ENCODE assay signal across 26 cellular contexts in the genomic region with DNA sequence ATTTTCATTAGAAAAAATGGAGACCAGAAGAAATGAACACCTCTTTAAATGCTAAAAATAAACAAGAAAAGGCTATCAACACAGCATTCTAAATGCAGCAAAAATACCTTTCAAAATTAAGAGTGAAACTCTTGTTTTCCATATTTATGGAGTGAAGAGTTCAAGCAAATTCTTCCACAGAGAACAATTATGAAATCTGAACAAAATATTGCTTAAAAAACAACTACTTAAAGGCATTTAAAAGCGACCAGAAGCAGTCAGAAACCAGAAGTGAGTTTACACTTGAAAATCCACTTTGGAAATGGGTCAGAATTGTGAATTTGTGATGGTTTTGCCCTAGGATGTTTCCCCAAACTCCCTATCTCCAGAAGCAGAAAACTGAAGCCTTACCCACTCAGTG.
"Had no signal": no experiment of that assay in that cellular context is flagged by ENCODE, and none has a peak within 500 bp of the region (broad histone marks: within the 10 kb centered on the region; RNA-seq: fewer than 3 reads in every experiment).

No MANE protein-coding gene starts in this region.

- H3K27me3 ChIP-seq: suprapubic skin, testis, thyroid gland, tibial artery, tibial nerve, transverse colon, upper lobe of left lung, upper lobe of right lung, uterus, vagina had no signal

- H3K4me3 ChIP-seq: stomach, suprapubic skin, testis, thoracic aorta, thyroid gland, tibial artery, tibial nerve, transverse colon, upper lobe of left lung, upper lobe of right lung, uterus, vagina had no signal

- H3K36me3 ChIP-seq: stomach, suprapubic skin, thoracic aorta, thyroid gland, tibial artery, tibial nerve, transverse colon, upper lobe of left lung, upper lobe of right lung, uterus, vagina had no signal

- ATAC-seq: stimulated activated effector memory CD8-positive, alpha-beta T cell treated with anti-CD3 and anti-CD28 coated beads, Interleukin-12 subunit alpha, Interleukin-12 subunit beta, amount 100 ng/mL, for 72 hours; stimulated activated memory B cell treated with anti-CD40 and anti-IgM and Interleukin-4, amounts not matched to agents 10 μg/mL and 1 μg/mL and 100 μg/mL, for 72 hours; stimulated activated naive B cell treated with anti-CD40 and anti-IgM and Interleukin-4, amounts not matched to agents 10 μg/mL and 1 μg/mL and 100 μg/mL, for 72 hours; stimulated activated naive CD8-positive, alpha-beta T cell treated with anti-CD3 and anti-CD28 coated beads, Interleukin-15, amount 100 ng/mL, for 72 hours; stimulated activated naive CD8-positive, alpha-beta T cell treated with anti-CD3 and anti-CD28 coated beads, Interleukin-15, Interleukin-2, amounts not matched to agents 100 U/mL and 50 U/mL, for 24 hours; upper lobe of right lung had no signal

- H3K9me3 ChIP-seq: suprapubic skin, testis, thoracic aorta, thyroid gland, tibial artery, transverse colon, upper lobe of left lung, upper lobe of right lung, uterus, vagina had no signal

- H3K4me1 ChIP-seq: stomach, suprapubic skin, testis, thyroid gland, tibial artery, tibial nerve, transverse colon, upper lobe of left lung, upper lobe of right lung, uterus, vagina had no signal

- DNase-seq: stimulated activated CD4-positive, alpha-beta T cell treated with anti-CD3 and anti-CD28 coated beads, Interleukin-2, amount 100 ng/mL, for 48 hours; stimulated activated CD4-positive, alpha-beta T cell treated with anti-CD3 and anti-CD28 coated beads, Interleukin-4, amount 100 ng/mL, for 1 hour; stimulated activated CD4-positive, alpha-beta T cell treated with anti-CD3 and anti-CD28 coated beads, Interleukin-4, amount 100 ng/mL, for 24 hours; stimulated activated CD4-positive, alpha-beta T cell treated with anti-CD3 and anti-CD28 coated beads, Interleukin-4, amount 100 ng/mL, for 4 hours; stimulated activated CD8-positive, alpha-beta memory T cell treated with anti-CD3 and anti-CD28 coated beads, Interleukin-4, amount 100 ng/mL, for 48 hours; stimulated activated naive B cell treated with anti-CD40 and anti-IgM and Interleukin-4, amounts not matched to agents 10 μg/mL and 1 μg/mL and 100 μg/mL, for 72 hours; stimulated activated naive CD4-positive, alpha-beta T cell; stimulated activated naive CD4-positive, alpha-beta T cell treated with Interleukin-2 at 50 U/mL for 16 hours; stimulated activated naive CD8-positive, alpha-beta T cell treated with anti-CD3 and anti-CD28 coated beads, Interleukin-15, amount 100 ng/mL, for 72 hours; stimulated activated naive CD8-positive, alpha-beta T cell treated with anti-CD3 and anti-CD28 coated beads, Interleukin-15, Interleukin-2, amounts not matched to agents 100 U/mL and 50 U/mL, for 24 hours; stomach; substantia nigra; testis; thyroid gland; tibial artery; transverse colon; trophoblast cell; upper lobe of left lung; upper lobe of right lung; uterus had no signal
